Comparison of ENCODE assay signal across 18 cellular contexts in the genomic region with DNA sequence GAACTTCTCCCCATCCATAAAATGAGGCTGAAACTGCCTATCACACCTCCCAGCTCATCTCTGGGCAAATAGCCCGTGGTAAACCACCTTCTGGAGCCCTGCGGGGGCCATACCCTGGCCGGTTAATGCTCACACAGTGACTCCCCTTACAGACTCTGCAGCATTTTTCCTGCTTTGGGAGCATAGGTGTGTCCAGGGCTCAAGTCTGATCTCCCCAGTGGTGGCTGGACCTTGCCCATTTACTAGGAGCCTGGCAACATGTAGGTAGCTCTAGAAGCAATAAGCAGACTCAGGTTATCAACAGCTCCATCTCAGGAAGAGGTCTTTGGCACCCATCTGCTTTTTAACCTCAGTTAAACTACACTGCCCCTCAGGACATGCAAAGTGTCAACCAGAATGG. TPM values are rescaled to one million over a fixed set of nuclear protein-coding genes. Genes with fewer than 3 reads are reported as not detected.
A peak's percentile ranks its signal among the peaks of the same experiment; 100 is the strongest.
DNase-seq lines count a peak whose midpoint lies in the region; ATAC-seq and TF ChIP-seq lines count a peak whose summit lies in the region.
"Had no signal": no experiment of that assay in that cellular context is flagged by ENCODE, and none has a peak within 500 bp of the region (broad histone marks: within the 10 kb centered on the region; RNA-seq: fewer than 3 reads in every experiment).

No MANE protein-coding gene starts in this region.

- H3K9me3 ChIP-seq in colonic mucosa (no peaks in the 10 kb centered on the region), mucosa of descending colon (no peaks in the 10 kb centered on the region), transverse colon (no peaks in the 10 kb centered on the region)
- H3K9me3 ChIP-seq: A549, Caco-2 had no signal

- H3K4me1 ChIP-seq in colonic mucosa (peaks cover 4% of the 10 kb centered on the region), mucosa of descending colon (ENCODE audit: low read depth) (peaks cover 16% of the 10 kb centered on the region), transverse colon (peaks cover 0 to 21% (median 9%) of the 10 kb centered on the region in 4 donors)
- H3K4me1 ChIP-seq: A549, Caco-2 had no signal

- 65% methylated on average over 3 of the region's 3 CpGs; no CpG with 5 or more reads in 1 of the 2 donors for WGBS in transverse colon (ENCODE audit: low coverage in 1 of 2), 2 donors

- TF ChIP-seq EP300 in transverse colon (IDR thresholded peaks at IDR 0.05; ENCODE audit: low read depth) = no peak

- TF ChIP-seq CTCF in colonic mucosa (IDR thresholded peaks at IDR 0.05) (no peak), mucosa of descending colon (IDR thresholded peaks at IDR 0.05) (no peak), transverse colon (IDR thresholded peaks at IDR 0.05) (no peak)

- no peak overlapping the region for H3K9ac ChIP-seq in colonic mucosa (ENCODE audit: low read depth in 2 of 2, low read length in 2 of 2)

- H3K36me3 ChIP-seq in colonic mucosa (no peaks in the 10 kb centered on the region), mucosa of descending colon (ENCODE audit: low read depth) (no peaks in the 10 kb centered on the region), transverse colon (no peaks in the 10 kb centered on the region), H7 (replicated peaks; ENCODE audit: control insufficient read depth, insufficient read depth, low read length) (no peaks in the 10 kb centered on the region)

- intact Hi-C loops in colonic mucosa (cut with DNase I) (no loop called here), mucosa of descending colon (cut with DNase I, micrococcal nuclease) (no loop called here), transverse colon (cut with DNase I; ENCODE audit: low total_unique reads) (no loop called here)

- in situ Hi-C loops in transverse colon (cut with MboI; ENCODE audit: low pct_ligation_motif_present in 1 of 4, low pct_unique_long_range_greater_than_20kb in 1 of 4, low sequenced_read_pairs in 3 of 4) = no loop called here

- TF ChIP-seq POLR2A in transverse colon (IDR thresholded peaks at IDR 0.05) = peak; percentile 17

- ATAC-seq in mucosa of descending colon = peak; percentile 69
- no peak for ATAC-seq in GM18873 (IDR thresholded peaks at IDR 0.05; ENCODE audit: low FRiP score, unreplicated experiment)
- ATAC-seq: GM23338, HCT116, HepG2 had no signal

- DNase-seq in activated effector memory CD4-positive, alpha-beta T cell treated with anti-CD3 and anti-CD28 coated beads, Interleukin-2, amount 50 U/mL, for 16 hours = peak; percentile 27
- DNase-seq in activated effector memory CD4-positive, alpha-beta T cell treated with Interleukin-2 at 50 U/mL for 16 hours = no peak
- peak; percentile 60 for DNase-seq in colonic mucosa
- DNase-seq in mucosa of descending colon = peak in 1 of 3 donors; percentile 60
- DNase-seq in transverse colon = peak; percentile 59
- no peak for DNase-seq in H7
- no peak for DNase-seq in MV-4-11 (lab: John Stamatoyannopoulos, UW)
- DNase-seq: AML-193; Caco-2; CD4-positive, alpha-beta T cell; HFFc6 had no signal

- H3K27ac ChIP-seq in colonic mucosa (peak overlapping the region; percentile 59), transverse colon (peak overlapping the region in 3 of 4 donors; percentile 33 to 53 (median 50))
- H3K27ac ChIP-seq: 22Rv1, A549, C4-2B had no signal

- H3K4me3 ChIP-seq in colonic mucosa = no peak overlapping the region
- no peak overlapping the region for H3K4me3 ChIP-seq in mucosa of descending colon
- no peak overlapping the region for H3K4me3 ChIP-seq in transverse colon
- H3K4me3 ChIP-seq in H7 (ENCODE audit: insufficient read depth, low read depth, low read length) = no peak overlapping the region
- H3K4me3 ChIP-seq: A549, GM23338 had no signal

- no peaks in the 10 kb centered on the region for H3K27me3 ChIP-seq in colonic mucosa
- peaks cover 6% of the 10 kb centered on the region for H3K27me3 ChIP-seq in transverse colon
- H3K27me3 ChIP-seq in H7 (ENCODE audit: control insufficient read depth, insufficient read depth, low read length) = peaks cover 10% of the 10 kb centered on the region

RNA-seq across cellular contexts. Expression of a gene that starts 5.5 kb away (rescaled TPM):
- total RNA-seq in colonic mucosa (100 to 1,000 TPM in 1 of 2 donors, 10 to 100 TPM in 1; 99.3 to 105 TPM), mucosa of descending colon (100 to 1,000 TPM in 2 of 3 donors, 10 to 100 TPM in 1; 39.6 to 169 (median 114) TPM), transverse colon (100 to 1,000 TPM in 2 of 4 donors, 10 to 100 TPM in 2; 42.1 to 110 (median 75.5) TPM)
- 0.90 and 1.7 TPM in 2 replicates for total RNA-seq in H7 (2014; rRNA removed; shearing (Covaris generic))
- total RNA-seq: Caco-2, HFFc6 had no signal

RNA-seq across cellular contexts. Expression of a gene that starts 15.2 kb away (rescaled TPM):
- total RNA-seq in colonic mucosa = 100 to 1,000 TPM; 515 to 560 TPM
- 100 to 1,000 TPM; 231 to 725 (median 467) TPM for total RNA-seq in mucosa of descending colon
- total RNA-seq in transverse colon = 100 to 1,000 TPM; 197 to 480 (median 266) TPM
- total RNA-seq in H7 (2014; rRNA removed; shearing (Covaris generic)) = not detected in 2 replicates
- total RNA-seq: Caco-2; CD4-positive, alpha-beta T cell; GM23338; HepG2; HFFc6 had no signal

RNA-seq across cellular contexts. Expression of a gene that starts 36.5 kb away (rescaled TPM):
- not detected for total RNA-seq in colonic mucosa
- not detected for total RNA-seq in mucosa of descending colon
- not detected for total RNA-seq in transverse colon
- total RNA-seq in H7 (2014; rRNA removed; shearing (Covaris generic)) = not detected in 2 replicates
- total RNA-seq: Caco-2; CD4-positive, alpha-beta T cell; GM23338; HepG2; HFFc6 had no signal

RNA-seq across cellular contexts. Expression of a gene that starts 49.5 kb away (rescaled TPM):
- 100 to 1,000 TPM; 284 to 404 TPM for total RNA-seq in colonic mucosa
- 100 to 1,000 TPM; 216 to 279 (median 271) TPM for total RNA-seq in mucosa of descending colon
- total RNA-seq in transverse colon = 100 to 1,000 TPM; 134 to 351 (median 225) TPM
- total RNA-seq in H7 (2014; rRNA removed; shearing (Covaris generic)) = 165 and 173 TPM in 2 replicates

RNA-seq across cellular contexts. Expression of a gene that starts 52.5 kb away (rescaled TPM):
- total RNA-seq in colonic mucosa (not detected), mucosa of descending colon (not detected), transverse colon (not detected)
- total RNA-seq in H7 (2014; rRNA removed; shearing (Covaris generic)) = not detected in 2 replicates
- total RNA-seq: Caco-2; CD4-positive, alpha-beta T cell; HepG2; HFFc6 had no signal

Comparison
In these comparisons a context has a peak if more than half of its experiments do, and no peak if none do; other contexts are left out.
1. DNase-seq: peak in activated effector memory CD4-positive, alpha-beta T cell treated with anti-CD3 and anti-CD28 coated beads, Interleukin-2, amount 50 U/mL, for 16 hours (single experiment), colonic mucosa (single experiment) and transverse colon (single experiment); none in activated effector memory CD4-positive, alpha-beta T cell treated with Interleukin-2 at 50 U/mL for 16 hours (single experiment), H7 (single experiment) and MV-4-11 (single experiment).
2. RNA of a gene that starts 5.5 kb away (total RNA-seq): 39.6 to 169 TPM in mucosa of descending colon, 42.1 to 110 TPM in transverse colon and 99.3 to 105 TPM in colonic mucosa; 0.90 to 1.7 TPM in H7; every median in the first group is over 10 times any median in the second.
3. RNA of a gene that starts 15.2 kb away (total RNA-seq): 515 to 560 TPM in colonic mucosa, 231 to 725 TPM in mucosa of descending colon and 197 to 480 TPM in transverse colon; not detected in H7; every median in the first group is over 100 times any median in the second.